ENCODE assay signal across 8 cellular contexts in the genomic region with DNA sequence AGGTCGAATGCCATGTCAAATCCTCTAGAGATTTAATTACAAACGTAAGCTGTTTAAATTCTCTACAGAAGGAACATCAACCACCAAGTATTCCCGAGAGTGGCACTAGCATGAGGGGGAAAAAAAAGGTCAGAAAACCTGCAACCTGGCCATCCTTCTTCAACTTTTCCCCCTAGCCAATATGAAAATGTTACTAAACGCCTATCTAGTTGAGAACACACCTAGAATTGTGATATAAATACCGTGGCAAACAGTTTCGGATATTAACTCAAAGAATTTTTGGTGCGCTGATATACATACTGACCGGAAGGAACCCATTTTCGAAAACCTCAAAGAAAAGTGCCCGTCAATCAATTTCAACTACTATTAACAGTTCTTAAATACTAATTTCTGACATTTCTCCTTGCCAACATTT. TPM values are rescaled to one million over a fixed set of nuclear protein-coding genes. Genes with fewer than 3 reads are reported as not detected.
A peak's percentile ranks its signal among the peaks of the same experiment; 100 is the strongest.
DNase-seq lines count a peak whose midpoint lies in the region; ATAC-seq, FAIRE-seq and TF ChIP-seq lines count a peak whose summit lies in the region.

No MANE protein-coding gene starts in this region.

- 1 to 2% (median 1%) methylated on average over 10 of the region's 10 CpGs for WGBS in small intestine, 3 donors

- peaks cover 56% of the 10 kb centered on the region for H4K20me1 ChIP-seq in HCT116 (ENCODE audit: insufficient read depth)

- H2AFZ ChIP-seq in HCT116 (ENCODE audit: low read depth, low read length, poor library complexity, severe bottlenecking) = no peak overlapping the region

- RAD21 ChIA-PET in HCT116 (lab: Charles Lee; ENCODE audit: low non-redundant PET in 1 of 2, low total read pairs in 2 of 2, uncharacterized antibody in 2 of 2, unreplicated experiment in 2 of 2) = interaction anchor here in 1 of 2 experiments (0.7 kb wide), 1 partner anchor 38 kb away, joined by 3 read pairs; no protein-coding TSS in a partner anchor

- no peaks in the 10 kb centered on the region for H3K27me3 Mint-ChIP-seq in T-cell

- H3K36me3 ChIP-seq in HCT116 (ENCODE audit: control insufficient read depth in 1 of 2, insufficient read depth in 2 of 2, low read length in 2 of 2) = peaks cover 46 to 50% of the 10 kb centered on the region in 2 experiments
- H3K36me3 ChIP-seq in small intestine (ENCODE audit: control insufficient read depth in 2 of 2, insufficient read depth in 2 of 2, low read length in 2 of 2) = peaks cover 2 to 5% of the 10 kb centered on the region in 2 donors

- TF ChIP-seq RAD21 in HCT116 (IDR thresholded peaks at IDR 0.05; ENCODE audit: low read depth) = no peak

- peaks cover 48% of the 10 kb centered on the region for H3K36me3 Mint-ChIP-seq in T-cell

- peak overlapping the region; percentile 100 for H3K27ac Mint-ChIP-seq in T-cell

- H3K4me3 ChIP-seq in HCT116 (replicated peaks in 1 of 2; ENCODE audit: low read depth in 1 of 2, low read length in 2 of 2) (peak overlapping the region; percentile 91 to 98), foreskin fibroblast (ENCODE audit: low read depth in 1 of 2, low read length in 2 of 2) (peak overlapping the region; percentile 95 to 99), small intestine (ENCODE audit: low read depth in 1 of 2, low read length in 2 of 2) (peak overlapping the region in 1 of 2 donors; percentile 83)

- CTCF ChIA-PET in HCT116 (lab: Charles Lee) (no interaction called here), T-cell (lab: Charles Lee) (interaction anchor here in 1 of 2 donors (0.8 kb wide), 1 partner anchor 17 kb away, joined by 4 read pairs; no protein-coding TSS in a partner anchor)

- H3K9me2 ChIP-seq in HCT116 (ENCODE audit: insufficient read depth) = no peaks in the 10 kb centered on the region

- H3K4me1 Mint-ChIP-seq in T-cell = peaks cover 56 to 65% (median 58%) of the 10 kb centered on the region in 3 donors

- POLR2A ChIA-PET in HCT116 (lab: Charles Lee) (no interaction called here), T-cell (lab: Charles Lee) (interaction anchor here (0.5 to 6.2 kb wide), 6 partner anchors 11 to 289 kb away, joined by 4 to 88 read pairs (median 10); no protein-coding TSS in a partner anchor)

- BruUV-seq in HCT116 (replicated peaks; lab: Mats Ljungman, UMichigan) = no TSS peak

- H3K4me1 ChIP-seq in HCT116 (ENCODE audit: control insufficient read depth in 1 of 2, insufficient read depth in 2 of 2, low read length in 2 of 2) = peaks cover 14 to 52% of the 10 kb centered on the region in 2 experiments
- H3K4me1 ChIP-seq in small intestine (ENCODE audit: control insufficient read depth in 2 of 2, insufficient read depth in 1 of 2, low read depth in 1 of 2, low read length in 1 of 2) = peaks cover 0 to 19% of the 10 kb centered on the region in 2 donors

- H3K4me3 Mint-ChIP-seq in T-cell = peak overlapping the region; percentile 90 to 100 (median 100)

- H3K9me3 ChIP-seq in HCT116 (ENCODE audit: control insufficient read depth in 1 of 2, insufficient read depth in 1 of 2, low read depth in 1 of 2, low read length in 2 of 2) = no peaks in the 10 kb centered on the region
- H3K9me3 ChIP-seq in small intestine (ENCODE audit: control insufficient read depth, low read depth) = no peaks in the 10 kb centered on the region

- H3K9me3 Mint-ChIP-seq in T-cell = no peaks in the 10 kb centered on the region

- no peak for FAIRE-seq in small intestine (lab: Jason Lieb, UNC)

- DNase-seq in HCT116 (ENCODE audit: low read depth, low spot score) (no peak), T-cell (no peak), foreskin fibroblast (no peak), small intestine (no peak), pons (ENCODE audit: low spot score) (no peak), anterior cingulate cortex (lab: John Stamatoyannopoulos, UW) (no peak)

- peak overlapping the region; percentile 95 for H3K4me2 ChIP-seq in HCT116 (ENCODE audit: low read length)

- no peak for ATAC-seq in HCT116
- no peak for ATAC-seq in T-cell (replicated peaks in 1 of 4)
- ATAC-seq in GM21526 (IDR thresholded peaks at IDR 0.05; ENCODE audit: low FRiP score, unreplicated experiment) = no peak
- no peak for ATAC-seq in HG03095 (IDR thresholded peaks at IDR 0.05; ENCODE audit: unreplicated experiment)

- peaks cover 69% of the 10 kb centered on the region for H3K79me2 ChIP-seq in HCT116 (ENCODE audit: insufficient read depth, low read length)

- TF ChIP-seq CTCF in HCT116 (IDR thresholded peaks at IDR 0.05 in 2 of 3, conservative IDR thresholded peaks at IDR 0.05 in 1 of 3; ENCODE audit: borderline replicate concordance in 1 of 3, insufficient read depth in 1 of 3, low read depth in 2 of 3, low read length in 2 of 3) (no peak), foreskin fibroblast (IDR thresholded peaks at IDR 0.05; ENCODE audit: low read depth, low read length) (no peak)

- intact Hi-C loops in HCT116 (cut with micrococcal nuclease) = no loop called here

- TF ChIP-seq POLR2A in HCT116 (IDR thresholded peaks at IDR 0.05; ENCODE audit: borderline replicate concordance, extremely low read depth, insufficient read depth, insufficient read length) = no peak

- H3K9ac ChIP-seq in HCT116 (ENCODE audit: low read length) = peak overlapping the region; percentile 100

- no peak overlapping the region for H3K27ac ChIP-seq in HCT116 (ENCODE audit: low read depth, low read length)
- H3K27ac ChIP-seq in small intestine (ENCODE audit: low read depth in 1 of 2, low read length in 1 of 2) = peak overlapping the region; percentile 24 to 54

- H3K27me3 ChIP-seq in HCT116 (ENCODE audit: insufficient read depth, low read length) (no peaks in the 10 kb centered on the region), small intestine (ENCODE audit: control insufficient read depth in 2 of 2, insufficient read depth in 2 of 2, low read length in 2 of 2) (no peaks in the 10 kb centered on the region)

TF ChIP-seq in HCT116, 20 proteins besides CTCF, POLR2A, EP300 and RAD21:
- TF ChIP-seq CBX3 (IDR thresholded peaks at IDR 0.05; ENCODE audit: low read depth) = no peak
- no peak for TF ChIP-seq EZH2 (IDR thresholded peaks at IDR 0.05)
- TF ChIP-seq, protein P1, sequence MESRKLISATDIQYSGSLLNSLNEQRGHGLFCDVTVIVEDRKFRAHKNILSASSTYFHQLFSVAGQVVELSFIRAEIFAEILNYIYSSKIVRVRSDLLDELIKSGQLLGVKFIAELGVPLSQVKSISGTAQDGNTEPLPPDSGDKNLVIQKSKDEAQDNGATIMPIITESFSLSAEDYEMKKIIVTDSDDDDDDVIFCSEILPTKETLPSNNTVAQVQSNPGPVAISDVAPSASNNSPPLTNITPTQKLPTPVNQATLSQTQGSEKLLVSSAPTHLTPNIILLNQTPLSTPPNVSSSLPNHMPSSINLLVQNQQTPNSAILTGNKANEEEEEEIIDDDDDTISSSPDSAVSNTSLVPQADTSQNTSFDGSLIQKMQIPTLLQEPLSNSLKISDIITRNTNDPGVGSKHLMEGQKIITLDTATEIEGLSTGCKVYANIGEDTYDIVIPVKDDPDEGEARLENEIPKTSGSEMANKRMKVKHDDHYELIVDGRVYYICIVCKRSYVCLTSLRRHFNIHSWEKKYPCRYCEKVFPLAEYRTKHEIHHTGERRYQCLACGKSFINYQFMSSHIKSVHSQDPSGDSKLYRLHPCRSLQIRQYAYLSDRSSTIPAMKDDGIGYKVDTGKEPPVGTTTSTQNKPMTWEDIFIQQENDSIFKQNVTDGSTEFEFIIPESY (IDR thresholded peaks at IDR 0.05; ENCODE audit: extremely low read depth, insufficient replicate concordance, low read length) = no peak
- TF ChIP-seq SRF (IDR thresholded peaks at IDR 0.05; ENCODE audit: low read depth) = no peak
- TF ChIP-seq ZNF274 (IDR thresholded peaks at IDR 0.05; ENCODE audit: low read depth, low read length) = no peak
- no peak for TF ChIP-seq TCF7L2 (IDR thresholded peaks at IDR 0.05; ENCODE audit: borderline replicate concordance, extremely low read depth, insufficient read depth, insufficient read length)
- TF ChIP-seq, protein P2, sequence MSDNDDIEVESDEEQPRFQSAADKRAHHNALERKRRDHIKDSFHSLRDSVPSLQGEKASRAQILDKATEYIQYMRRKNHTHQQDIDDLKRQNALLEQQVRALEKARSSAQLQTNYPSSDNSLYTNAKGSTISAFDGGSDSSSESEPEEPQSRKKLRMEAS (IDR thresholded peaks at IDR 0.05) = no peak
- TF ChIP-seq EGR1 (IDR thresholded peaks at IDR 0.05; ENCODE audit: low read depth) = no peak
- no peak for TF ChIP-seq POLR2AphosphoS5 (IDR thresholded peaks at IDR 0.05; ENCODE audit: low read depth, low read length)
- TF ChIP-seq ELF1 (IDR thresholded peaks at IDR 0.05; ENCODE audit: borderline replicate concordance, low read depth) = no peak
- TF ChIP-seq JUND (IDR thresholded peaks at IDR 0.05) = no peak

RNA-seq across cellular contexts. Expression of a gene that starts 1.8 kb away (rescaled TPM):
- total RNA-seq in HCT116 (2021; ENCODE audit: unreplicated experiment) (843 TPM), T-cell (100 to 1,000 TPM; 417 to 530 (median 441) TPM)
- 620 and 840 TPM in 2 replicates for polyA plus RNA-seq in HCT116 (2012)
- 100 to 1,000 TPM; 325 to 716 (median 337) TPM for polyA plus RNA-seq in small intestine

RNA-seq across cellular contexts. Expression of a gene that starts 12.4 kb away (rescaled TPM):
- not detected for total RNA-seq in HCT116 (2021; ENCODE audit: unreplicated experiment)
- not detected in 2 replicates for polyA plus RNA-seq in HCT116 (2012)
- under 1 TPM in 2 of 5 donors, not detected in 3; 0.16 to 0.76 TPM for total RNA-seq in T-cell
- under 1 TPM in 1 of 3 donors, not detected in 2; 0.73 TPM for polyA plus RNA-seq in small intestine
